In genomic region chr12:846376-846775, GRCh38 we compare ENCODE assay signal across 16 cellular contexts.
DNase-seq lines count a peak whose midpoint lies in the region; ATAC-seq and TF ChIP-seq lines count a peak whose summit lies in the region.
"Had no signal": no experiment of that assay in that cellular context is flagged by ENCODE, and none has a peak within 500 bp of the region (broad histone marks: within the 10 kb centered on the region; RNA-seq: fewer than 3 reads in every experiment).

No MANE protein-coding gene starts in this region.

- POLR2A ChIA-PET in HEK293 (lab: Yijun Ruan, JAX), result no interaction called here

- peaks cover 58% of the 10 kb centered on the region for H3K4me1 Mint-ChIP-seq in activated T-cell treated with anti-CD3 and anti-CD28 coated beads, Interleukin-2, amount 50 U/mL, for 24 hours (ENCODE audit: low read depth)
- H3K4me1 Mint-ChIP-seq in activated T-cell treated with anti-CD3 and anti-CD28 coated beads, Interleukin-2, amount 50 U/mL, for 4 hours (ENCODE audit: low read depth), result peaks cover 55% of the 10 kb centered on the region
- H3K4me1 Mint-ChIP-seq in nephron, result peaks cover 11% of the 10 kb centered on the region

- H3K4me1 ChIP-seq in HEK293 (ENCODE audit: control insufficient read depth, insufficient read depth, low read length), result peaks cover 13% of the 10 kb centered on the region
- peaks cover 39% of the 10 kb centered on the region for H3K4me1 ChIP-seq in foreskin keratinocyte
- H3K4me1 ChIP-seq: Caco-2, Peyer's patch had no signal

- H3K9me3 Mint-ChIP-seq in activated T-cell treated with anti-CD3 and anti-CD28 coated beads, Interleukin-2, amount 50 U/mL, for 24 hours, result no peaks in the 10 kb centered on the region
- no peaks in the 10 kb centered on the region for H3K9me3 Mint-ChIP-seq in activated T-cell treated with anti-CD3 and anti-CD28 coated beads, Interleukin-2, amount 50 U/mL, for 4 hours
- H3K9me3 Mint-ChIP-seq in nephron, result no peaks in the 10 kb centered on the region

- no peak for ATAC-seq in activated T-cell treated with anti-CD3 and anti-CD28 coated beads, Interleukin-2, amount 50 U/mL, for 4 hours
- no peak for ATAC-seq in foreskin keratinocyte
- ATAC-seq in GM21423 (IDR thresholded peaks at IDR 0.05; ENCODE audit: unreplicated experiment), result no peak

- H3K27me3 ChIP-seq in foreskin keratinocyte, result no peaks in the 10 kb centered on the region
- H3K27me3 ChIP-seq: Peyer's patch had no signal

- CTCF ChIA-PET in HEK293 (lab: Yijun Ruan, JAX), result interaction anchor here (0.7 to 1.4 kb wide), 2 partner anchors 9 to 30 kb away, joined by 4 to 5 read pairs; no protein-coding TSS in a partner anchor

- H3K27ac ChIP-seq in HEK293 (ENCODE audit: extremely low read depth, low read depth, low read length) (no peak overlapping the region), foreskin keratinocyte (peak overlapping the region; percentile 94)
- H3K27ac ChIP-seq: Peyer's patch had no signal

- H3K4me3 ChIP-seq in HEK293 (ENCODE audit: low read depth, low read length), result no peak overlapping the region
- H3K4me3 ChIP-seq: Peyer's patch had no signal

- TF ChIP-seq CTCF in HEK293 (tag by site-specific recombination; IDR thresholded peaks at IDR 0.05), result no peak
- no peak for TF ChIP-seq CTCF in foreskin keratinocyte (conservative IDR thresholded peaks at IDR 0.05)
- no peak for TF ChIP-seq CTCF in nephron (IDR thresholded peaks at IDR 0.05; ENCODE audit: unreplicated experiment in 3 of 3)

- H3K36me3 ChIP-seq in HEK293 (ENCODE audit: control insufficient read depth in 2 of 2, insufficient read depth in 1 of 2, low read length in 2 of 2), result peaks cover 5 to 10% of the 10 kb centered on the region in 2 experiments
- H3K36me3 ChIP-seq: Peyer's patch had no signal

- peak overlapping the region; percentile 4 for H3K27ac Mint-ChIP-seq in activated T-cell treated with anti-CD3 and anti-CD28 coated beads, Interleukin-2, amount 50 U/mL, for 24 hours
- H3K27ac Mint-ChIP-seq in nephron, result peak overlapping the region; percentile 26 to 29 (median 27)
- H3K27ac Mint-ChIP-seq: B cell had no signal

- H3K36me3 Mint-ChIP-seq in activated T-cell treated with anti-CD3 and anti-CD28 coated beads, Interleukin-2, amount 50 U/mL, for 24 hours (ENCODE audit: low read depth), result peaks cover 48% of the 10 kb centered on the region
- H3K36me3 Mint-ChIP-seq in activated T-cell treated with anti-CD3 and anti-CD28 coated beads, Interleukin-2, amount 50 U/mL, for 4 hours (ENCODE audit: insufficient read depth), result peaks cover 30% of the 10 kb centered on the region
- peaks cover 22% of the 10 kb centered on the region for H3K36me3 Mint-ChIP-seq in nephron (ENCODE audit: low read depth)

- DNase-seq in activated T-cell treated with anti-CD3 and anti-CD28 coated beads, Interleukin-2, amount 50 U/mL, for 24 hours, result no peak
- no peak for DNase-seq in activated T-cell treated with anti-CD3 and anti-CD28 coated beads, Interleukin-2, amount 50 U/mL, for 4 hours
- DNase-seq in foreskin keratinocyte, result no peak
- DNase-seq in middle frontal gyrus (ENCODE audit: extremely low spot score, low spot score), result no peak
- DNase-seq in mucosa of gallbladder (ENCODE audit: low spot score), result no peak
- DNase-seq: 8988T, Caco-2, GF-D8, NCI-H1105 treated with DMSO at 0.1 percent for 48 hours, NCI-H1694, NCI-H2081 treated with DMSO at 0.1 percent for 48 hours, Peyer's patch had no signal

- no peaks in the 10 kb centered on the region for H3K27me3 Mint-ChIP-seq in activated T-cell treated with anti-CD3 and anti-CD28 coated beads, Interleukin-2, amount 50 U/mL, for 24 hours
- H3K27me3 Mint-ChIP-seq in activated T-cell treated with anti-CD3 and anti-CD28 coated beads, Interleukin-2, amount 50 U/mL, for 4 hours (ENCODE audit: low read depth), result no peaks in the 10 kb centered on the region
- H3K27me3 Mint-ChIP-seq in nephron (ENCODE audit: low read depth), result no peaks in the 10 kb centered on the region
- H3K27me3 Mint-ChIP-seq: B cell had no signal

- H3K9me3 ChIP-seq in HEK293 (ENCODE audit: control insufficient read depth, insufficient read depth, low read depth, low read length), result no peaks in the 10 kb centered on the region
- H3K9me3 ChIP-seq: Caco-2, Peyer's patch had no signal

- H3K4me3 Mint-ChIP-seq in activated T-cell treated with anti-CD3 and anti-CD28 coated beads, Interleukin-2, amount 50 U/mL, for 24 hours, result no peak overlapping the region
- no peak overlapping the region for H3K4me3 Mint-ChIP-seq in activated T-cell treated with anti-CD3 and anti-CD28 coated beads, Interleukin-2, amount 50 U/mL, for 4 hours
- H3K4me3 Mint-ChIP-seq in nephron, result no peak overlapping the region
- H3K4me3 Mint-ChIP-seq: B cell had no signal

TF ChIP-seq in HEK293, 187 proteins besides CTCF, POLR2A, EP300 and RAD21:
- peak; percentile 20; the same call in 1 of the 2 replicates for TF ChIP-seq PRDM6 (tag by site-specific recombination; IDR thresholded peaks at IDR 0.05)
- no peak for TF ChIP-seq ZNF837 (tag by site-specific recombination; IDR thresholded peaks at IDR 0.05)
- no peak for TF ChIP-seq ZBTB48 (tag by site-specific recombination; IDR thresholded peaks at IDR 0.05)
- TF ChIP-seq ZNF221 (tag by site-specific recombination; IDR thresholded peaks at IDR 0.05; ENCODE audit: borderline replicate concordance), result no peak
- no peak for TF ChIP-seq GLIS2 (tag by site-specific recombination; IDR thresholded peaks at IDR 0.05)
- TF ChIP-seq ZNF23 (tag by site-specific recombination; IDR thresholded peaks at IDR 0.05; ENCODE audit: borderline replicate concordance), result no peak
- TF ChIP-seq ZSCAN4 (tag by site-specific recombination; IDR thresholded peaks at IDR 0.05), result no peak
